Comparison of ENCODE assay signal across 22 cellular contexts in the genomic region with DNA sequence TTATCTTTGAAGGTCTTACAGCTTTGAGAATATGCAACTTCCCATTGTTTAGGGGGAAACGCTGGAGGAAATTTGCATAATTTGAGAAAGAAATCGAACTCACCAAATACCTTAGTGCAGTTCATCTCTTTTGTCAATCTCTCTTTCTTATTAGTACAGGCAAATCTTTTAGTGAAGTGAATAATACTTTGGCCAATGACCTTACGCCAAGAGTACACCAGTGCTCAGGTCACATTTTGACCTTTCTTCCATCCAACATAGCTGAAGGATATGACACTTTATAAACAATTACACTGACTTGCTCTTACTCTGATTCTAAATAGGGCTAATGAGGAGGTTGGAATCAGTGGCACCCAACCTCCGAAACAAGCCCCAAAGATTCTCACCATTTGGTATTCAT.
DNase-seq lines count a peak whose midpoint lies in the region; ATAC-seq, FAIRE-seq and TF ChIP-seq lines count a peak whose summit lies in the region.
"Had no signal": no experiment of that assay in that cellular context is flagged by ENCODE, and none has a peak within 500 bp of the region (broad histone marks: within the 10 kb centered on the region; RNA-seq: fewer than 3 reads in every experiment).

No MANE protein-coding gene starts in this region.

- no peak for FAIRE-seq in A549 (lab: Jason Lieb, UNC)
- FAIRE-seq: GM12878, urothelium cell line had no signal

- H3K4me3 Mint-ChIP-seq in CD4-positive, alpha-beta memory T cell = peak overlapping the region in 7 of 8 donors; percentile 42 to 91 (median 57)
- H3K4me3 Mint-ChIP-seq in activated T-helper 17 cell treated with anti-CD3 and anti-CD28 coated beads, Interleukin-2, amount 50 U/mL, for 72 hours = peak overlapping the region; percentile 50
- H3K4me3 Mint-ChIP-seq in memory B cell = peak overlapping the region; percentile 34
- H3K4me3 Mint-ChIP-seq: activated CD8-positive, alpha-beta memory T cell treated with anti-CD3 and anti-CD28 coated beads, Interleukin-2, amount 10 ng/mL, durations not matched to agents 7 days and 5 days had no signal

- TF ChIP-seq CTCF in A549 (IDR thresholded peaks at IDR 0.05) (no peak), adrenal gland (IDR thresholded peaks at IDR 0.05) (no peak)

- no peaks in the 10 kb centered on the region for H3K9me3 ChIP-seq in A549
- H3K9me3 ChIP-seq in CD4-positive, alpha-beta memory T cell (ENCODE audit: control insufficient read depth in 1 of 2, low read length in 2 of 2) = no peaks in the 10 kb centered on the region
- no peaks in the 10 kb centered on the region for H3K9me3 ChIP-seq in adrenal gland (replicated peaks in 1 of 3)
- H3K9me3 ChIP-seq: ovary had no signal

- peaks cover 37 to 43% of the 10 kb centered on the region in 2 donors for H3K36me3 Mint-ChIP-seq in CD4-positive, alpha-beta memory T cell
- peaks cover 55% of the 10 kb centered on the region for H3K36me3 Mint-ChIP-seq in activated T-helper 17 cell treated with anti-CD3 and anti-CD28 coated beads, Interleukin-2, amount 50 U/mL, for 72 hours (ENCODE audit: low read depth)
- H3K36me3 Mint-ChIP-seq in memory B cell = peaks cover 22% of the 10 kb centered on the region

- peak overlapping the region; percentile 33; the same call in 1 of the 3 replicates for H3K4me2 ChIP-seq in A549

- H3K9me3 Mint-ChIP-seq in CD4-positive, alpha-beta memory T cell = peaks cover 0 to 4% (median 1%) of the 10 kb centered on the region in 8 donors
- H3K9me3 Mint-ChIP-seq in activated T-helper 17 cell treated with anti-CD3 and anti-CD28 coated beads, Interleukin-2, amount 50 U/mL, for 72 hours = no peaks in the 10 kb centered on the region
- no peaks in the 10 kb centered on the region for H3K9me3 Mint-ChIP-seq in memory B cell

- no peak for TF ChIP-seq RAD21 in A549 (conservative IDR thresholded peaks at IDR 0.05 in 1 of 2, IDR thresholded peaks at IDR 0.05 in 1 of 2)

- H3K27me3 Mint-ChIP-seq in CD4-positive, alpha-beta memory T cell = no peaks in the 10 kb centered on the region
- H3K27me3 Mint-ChIP-seq in activated T-helper 17 cell treated with anti-CD3 and anti-CD28 coated beads, Interleukin-2, amount 50 U/mL, for 72 hours = no peaks in the 10 kb centered on the region
- H3K27me3 Mint-ChIP-seq in memory B cell = no peaks in the 10 kb centered on the region
- H3K27me3 Mint-ChIP-seq: activated CD8-positive, alpha-beta memory T cell treated with anti-CD3 and anti-CD28 coated beads, Interleukin-2, amount 10 ng/mL, durations not matched to agents 7 days and 5 days had no signal

- peaks cover 59 to 85% (median 74%) of the 10 kb centered on the region in 4 donors for H3K4me1 Mint-ChIP-seq in CD4-positive, alpha-beta memory T cell
- H3K4me1 Mint-ChIP-seq in activated T-helper 17 cell treated with anti-CD3 and anti-CD28 coated beads, Interleukin-2, amount 50 U/mL, for 72 hours = peaks cover 54% of the 10 kb centered on the region
- H3K4me1 Mint-ChIP-seq in memory B cell = peaks cover 49% of the 10 kb centered on the region

- no peak for ATAC-seq in A549
- no peak for ATAC-seq in activated T-helper 17 cell treated with anti-CD3 and anti-CD28 coated beads, Interleukin-2, amount 50 U/mL, for 72 hours (replicated peaks)
- no peak for ATAC-seq in memory B cell (ENCODE audit: low read depth)
- ATAC-seq: esophagus mucosa, HCT116 had no signal

- TF ChIP-seq POLR2A in A549 (IDR thresholded peaks at IDR 0.05; ENCODE audit: low read length) (no peak), adrenal gland (IDR thresholded peaks at IDR 0.05) (no peak)

- peak overlapping the region; percentile 89 to 98 (median 93) for H3K27ac Mint-ChIP-seq in CD4-positive, alpha-beta memory T cell
- H3K27ac Mint-ChIP-seq in activated T-helper 17 cell treated with anti-CD3 and anti-CD28 coated beads, Interleukin-2, amount 50 U/mL, for 72 hours = peak overlapping the region; percentile 72
- peak overlapping the region; percentile 96 for H3K27ac Mint-ChIP-seq in memory B cell

- no peak overlapping the region for H3K4me3 ChIP-seq in A549
- H3K4me3 ChIP-seq in CD4-positive, alpha-beta memory T cell (ENCODE audit: low read length in 2 of 2) = no peak overlapping the region
- H3K4me3 ChIP-seq in adrenal gland = no peak overlapping the region
- H3K4me3 ChIP-seq: cardiac muscle cell, GM12878, ovary had no signal

- CTCF ChIA-PET in A549 (lab: Yijun Ruan, JAX) = interaction anchor here (1.2 kb wide), 1 partner anchor 13 kb away, joined by 4 read pairs; no protein-coding TSS in a partner anchor
- CTCF ChIA-PET in CD4-positive, alpha-beta memory T cell (lab: Charles Lee; ENCODE audit: partially characterized antibody) = interaction anchor here (0.8 kb wide), 1 partner anchor 15 kb away, joined by 4 read pairs; no protein-coding TSS in a partner anchor

- no peaks in the 10 kb centered on the region for H3K36me3 ChIP-seq in CD4-positive, alpha-beta memory T cell (ENCODE audit: insufficient read depth, low read length)
- H3K36me3 ChIP-seq in adrenal gland (replicated peaks in 1 of 2) = no peaks in the 10 kb centered on the region
- H3K36me3 ChIP-seq: cardiac muscle cell, ovary, WERI-Rb-1 had no signal

- no peaks in the 10 kb centered on the region for H3K27me3 ChIP-seq in CD4-positive, alpha-beta memory T cell (ENCODE audit: insufficient read depth, low read length)
- no peaks in the 10 kb centered on the region for H3K27me3 ChIP-seq in adrenal gland
- H3K27me3 ChIP-seq: cardiac muscle cell, ovary had no signal

- intact Hi-C loops in CD4-positive, alpha-beta memory T cell (cut with micrococcal nuclease) = no loop called here
- intact Hi-C loops in adrenal gland (cut with DNase I) = no loop called here

- TF ChIP-seq EP300 in A549 (IDR thresholded peaks at IDR 0.05) = no peak

- POLR2A ChIA-PET in A549 (lab: Yijun Ruan, JAX) = no interaction called here
- POLR2A ChIA-PET in CD4-positive, alpha-beta memory T cell (lab: Charles Lee; ENCODE audit: partially characterized antibody) = interaction anchor here (1.0 to 2.6 kb wide), 2 partner anchors 25 to 41 kb away, joined by 3 to 34 read pairs; no protein-coding TSS in a partner anchor

- H3K27ac ChIP-seq in A549 (peak overlapping the region in 1 of 2 experiments; percentile 34; a peak in 2 of 6 replicates), adrenal gland (no peak overlapping the region)
- H3K27ac ChIP-seq in CD4-positive, alpha-beta memory T cell (ENCODE audit: low read depth, low read length) = peak overlapping the region; percentile 59
- H3K27ac ChIP-seq: cardiac muscle cell, HL-60, ovary, WERI-Rb-1 had no signal

- DNase-seq in A549 (ENCODE audit: low read depth in 1 of 2, low spot score in 1 of 2) (no peak), memory B cell (ENCODE audit: low spot score in 2 of 2) (no peak), NCI-H226 (no peak), NCI-H1417 (lab: John Stamatoyannopoulos, UW) (no peak), adrenal gland (no peak)
- DNase-seq in CD4-positive, alpha-beta memory T cell = no peak
- DNase-seq: activated CD8-positive, alpha-beta memory T cell treated with anti-CD3 and anti-CD28 coated beads, Interleukin-2, amount 10 ng/mL, durations not matched to agents 7 days and 5 days; GF-D8; NCI-H2081; NCI-H510A; ovary; SHP77; substantia nigra; T-helper 1 cell; WERI-Rb-1 had no signal

- H3K4me1 ChIP-seq in A549 (peaks cover 36% of the 10 kb centered on the region), adrenal gland (replicated peaks in 1 of 2) (no peaks in the 10 kb centered on the region)
- H3K4me1 ChIP-seq in CD4-positive, alpha-beta memory T cell (ENCODE audit: insufficient read depth, low read length) = peaks cover 87% of the 10 kb centered on the region

- 82% methylated on average over 4 of the region's 4 CpGs for WGBS in A549 (ENCODE audit: missing lambda C conversion rate)
- 89 to 94% (median 93%) methylated on average over 4 of the region's 4 CpGs for WGBS in adrenal gland, 4 donors

TF ChIP-seq in A549, 52 proteins besides CTCF, POLR2A, EP300 and RAD21:
- TF ChIP-seq, protein P1, sequence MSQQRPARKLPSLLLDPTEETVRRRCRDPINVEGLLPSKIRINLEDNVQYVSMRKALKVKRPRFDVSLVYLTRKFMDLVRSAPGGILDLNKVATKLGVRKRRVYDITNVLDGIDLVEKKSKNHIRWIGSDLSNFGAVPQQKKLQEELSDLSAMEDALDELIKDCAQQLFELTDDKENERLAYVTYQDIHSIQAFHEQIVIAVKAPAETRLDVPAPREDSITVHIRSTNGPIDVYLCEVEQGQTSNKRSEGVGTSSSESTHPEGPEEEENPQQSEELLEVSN (IDR thresholded peaks at IDR 0.05; ENCODE audit: borderline replicate concordance, low read depth) = no peak
